In the genomic region with DNA sequence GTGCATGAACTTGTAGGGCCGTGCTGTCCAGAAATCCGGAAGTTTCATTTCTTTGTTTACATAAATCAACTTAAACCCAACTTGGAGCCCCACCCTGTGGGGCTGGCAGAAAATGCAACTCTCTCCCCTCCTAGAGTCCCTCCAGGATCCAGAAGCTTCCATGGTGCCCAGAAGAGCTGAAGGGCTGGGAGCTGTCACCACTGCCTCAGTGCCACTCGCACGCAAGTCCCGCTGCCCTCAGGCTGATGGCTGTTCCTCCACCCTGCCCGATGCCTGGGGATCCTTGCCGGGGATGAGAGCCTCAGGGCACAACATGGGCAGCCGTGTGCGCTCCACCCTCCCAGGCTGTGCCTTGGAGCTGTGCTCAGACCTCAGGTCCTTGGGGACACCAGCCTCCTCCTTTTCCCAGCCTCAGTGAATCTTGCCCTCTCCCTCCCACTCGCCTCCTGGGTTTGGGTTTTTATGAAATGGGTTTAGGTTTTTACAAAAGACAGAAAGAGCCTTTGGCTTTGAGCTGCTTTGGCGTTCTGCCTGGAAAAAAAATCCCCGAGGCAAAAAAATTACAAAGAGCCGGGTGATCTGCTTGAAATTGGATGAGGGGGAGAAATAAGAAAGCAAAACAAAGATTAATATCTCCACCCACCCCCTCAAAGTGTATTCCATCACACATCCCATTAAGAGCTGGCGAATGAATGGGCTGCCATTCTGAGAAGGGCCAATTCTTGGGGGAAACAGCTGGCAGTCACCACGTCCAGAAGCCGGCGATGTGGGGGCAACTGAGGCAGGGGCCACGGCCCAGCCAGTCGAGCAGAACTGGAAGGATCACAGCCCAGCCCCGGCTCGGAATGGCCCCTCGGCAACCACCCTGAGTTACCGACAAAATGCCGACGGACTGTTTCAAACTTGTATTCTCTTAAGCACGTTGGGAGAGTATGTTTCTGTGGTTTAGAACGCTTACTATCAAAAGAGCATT, we compare ENCODE assay signal across 9 cellular contexts.
DNase-seq lines count a peak whose midpoint lies in the region; ATAC-seq and TF ChIP-seq lines count a peak whose summit lies in the region.
"Had no signal": no experiment of that assay in that cellular context is flagged by ENCODE, and none has a peak within 500 bp of the region (broad histone marks: within the 10 kb centered on the region; RNA-seq: fewer than 3 reads in every experiment).

No MANE protein-coding gene starts in this region.

- H3K18ac ChIP-seq in IMR-90 (ENCODE audit: low read depth, low read length), result no peak overlapping the region; the same call in 1 of the 2 replicates

- H3K36me3 ChIP-seq in IMR-90 (ENCODE audit: control insufficient read depth, insufficient read depth, low read length) (no peaks in the 10 kb centered on the region), body of pancreas (replicated peaks in 1 of 2; ENCODE audit: insufficient read depth in 1 of 2, low read depth in 2 of 2) (no peaks in the 10 kb centered on the region), hepatocyte (replicated peaks; ENCODE audit: insufficient read depth, low read depth) (no peaks in the 10 kb centered on the region), testis (ENCODE audit: low read depth, missing control alignments) (no peaks in the 10 kb centered on the region)

- no peaks in the 10 kb centered on the region for H3K4me1 Mint-ChIP-seq in T-helper 2 cell treated with Interferon-gamma antibody and Interleukin-4, amounts not matched to agents 5 μg/mL and 100 μg/mL, for 36 hours (ENCODE audit: low read depth)

- no peaks in the 10 kb centered on the region for H3K9me2 ChIP-seq in hepatocyte (replicated peaks; ENCODE audit: insufficient read depth)

- no peak overlapping the region for H3K56ac ChIP-seq in IMR-90 (ENCODE audit: extremely low read depth, insufficient read depth, low read length)

- H2AFZ ChIP-seq in IMR-90 (replicated peaks; ENCODE audit: low read length, poor library complexity) (peak overlapping the region; percentile 94), hepatocyte (no peak overlapping the region)

- TF ChIP-seq CTCF in IMR-90 (conservative IDR thresholded peaks at IDR 0.05; ENCODE audit: low read depth, low read length) (peak; percentile 64), body of pancreas (IDR thresholded peaks at IDR 0.05) (no peak), hepatocyte (IDR thresholded peaks at IDR 0.05; ENCODE audit: poor library complexity) (peak; percentile 51), testis (IDR thresholded peaks at IDR 0.05) (no peak)

- POLR2A ChIA-PET in IMR-90 (lab: Charles Lee; ENCODE audit: unreplicated experiment), result no interaction called here

- no TSS peak for BruUV-seq in IMR-90 (replicated peaks; lab: Mats Ljungman, UMichigan)

- H3K9me3 ChIP-seq in IMR-90 (ENCODE audit: control insufficient read depth, insufficient read depth, low read length) (peaks cover 7% of the 10 kb centered on the region; the same call in 1 of the 2 replicates), body of pancreas (no peaks in the 10 kb centered on the region), hepatocyte (ENCODE audit: low read depth) (no peaks in the 10 kb centered on the region), testis (no peaks in the 10 kb centered on the region)

- peaks cover 3% of the 10 kb centered on the region for H3K27me3 Mint-ChIP-seq in T-helper 2 cell treated with Interferon-gamma antibody and Interleukin-4, amounts not matched to agents 5 μg/mL and 100 μg/mL, for 36 hours (ENCODE audit: low read depth)

- TF ChIP-seq POLR2A in IMR-90 (IDR thresholded peaks at IDR 0.05; ENCODE audit: low read depth, low read length), result no peak
- TF ChIP-seq POLR2A in body of pancreas (IDR thresholded peaks at IDR 0.05), result no peak
- no peak for TF ChIP-seq POLR2A in testis (IDR thresholded peaks at IDR 0.05)

- peak; percentile 79 for TF ChIP-seq RAD21 in IMR-90 (IDR thresholded peaks at IDR 0.05; ENCODE audit: low read length)

- no peaks in the 10 kb centered on the region for H3K36me3 Mint-ChIP-seq in T-helper 2 cell treated with Interferon-gamma antibody and Interleukin-4, amounts not matched to agents 5 μg/mL and 100 μg/mL, for 36 hours (ENCODE audit: low read depth)

- H3K23ac ChIP-seq in IMR-90 (ENCODE audit: low read depth, low read length), result no peak overlapping the region

- WGBS in IMR-90 (ENCODE audit: extremely low coverage in 2 of 2, insufficient read length in 1 of 2), 2 experiments, result 36% methylated on average over 8 of the region's 27 CpGs; no CpG with 5 or more reads in 1 of the 2 experiments
- 70 to 72% methylated on average over 25 to 27 of the region's 27 CpGs for WGBS in body of pancreas, 2 donors
- 80% methylated on average over 27 of the region's 27 CpGs for WGBS in hepatocyte (ENCODE audit: low lambda C conversion rate, missing lambda C conversion rate)
- WGBS in testis, 2 donors, result 55 to 67% methylated on average over 21 to 27 of the region's 27 CpGs

- H2BK120ac ChIP-seq in IMR-90 (ENCODE audit: low read depth, low read length), result peak overlapping the region; percentile 61; the same call in 1 of the 2 replicates

- H3K4ac ChIP-seq in IMR-90 (ENCODE audit: low read depth, low read length), result peak overlapping the region; percentile 53

- H4K20me1 ChIP-seq in IMR-90 (ENCODE audit: insufficient read depth, low read length) (no peaks in the 10 kb centered on the region), hepatocyte (ENCODE audit: insufficient read depth, poor library complexity, severe bottlenecking) (no peaks in the 10 kb centered on the region)

- DNase-seq in IMR-90 (peak; percentile 65), body of pancreas (peak in 1 of 4 donors; percentile 22), hepatocyte (ENCODE audit: low spot score) (peak; percentile 60), testis (peak; percentile 36), cerebellar cortex (ENCODE audit: low spot score) (no peak)
- no peak for DNase-seq in T-helper 2 cell treated with Interferon-gamma antibody and Interleukin-4, amounts not matched to agents 5 μg/mL and 100 μg/mL, for 36 hours (ENCODE audit: low spot score)
- DNase-seq: activated T-cell treated with anti-CD3 and anti-CD28 coated beads, Interleukin-2, amount 50 U/mL, for 48 hours had no signal

- intact Hi-C loops in IMR-90 (cut with micrococcal nuclease) (loop anchor here (1.0 to 10.0 kb wide), 6 partner anchors 152 to 646 kb away; no protein-coding TSS in a partner anchor), body of pancreas (cut with DNase I) (no loop called here), testis (cut with DNase I; ENCODE audit: low total_unique reads) (no loop called here)

- H3K27me3 ChIP-seq in IMR-90 (ENCODE audit: control insufficient read depth, insufficient read depth, low read length) (peaks cover 32% of the 10 kb centered on the region), body of pancreas (no peaks in the 10 kb centered on the region), hepatocyte (no peaks in the 10 kb centered on the region), testis (no peaks in the 10 kb centered on the region)

- no peak overlapping the region for H3K27ac ChIP-seq in IMR-90 (ENCODE audit: insufficient read depth, low read length)
- no peak overlapping the region for H3K27ac ChIP-seq in body of pancreas
- H3K27ac ChIP-seq in hepatocyte, result peak overlapping the region; percentile 84
- H3K27ac ChIP-seq in testis, result peak overlapping the region; percentile 59 to 83

- H3K4me1 ChIP-seq in IMR-90 (ENCODE audit: control insufficient read depth, insufficient read depth, low read length), result peaks cover 3% of the 10 kb centered on the region; the same call in 1 of the 2 replicates
- no peaks in the 10 kb centered on the region for H3K4me1 ChIP-seq in body of pancreas
- peaks cover 10% of the 10 kb centered on the region for H3K4me1 ChIP-seq in hepatocyte (ENCODE audit: insufficient read depth)
- H3K4me1 ChIP-seq in testis, result peaks cover 20% of the 10 kb centered on the region

- H2BK20ac ChIP-seq in IMR-90 (ENCODE audit: low read depth, low read length), result no peak overlapping the region

- CTCF ChIA-PET in IMR-90 (lab: Yijun Ruan, JAX), result interaction anchor here (0.6 to 1.4 kb wide), 6 partner anchors 10 to 639 kb away, joined by 3 to 4 read pairs (median 3); no protein-coding TSS in a partner anchor

- H3K4me2 ChIP-seq in IMR-90 (ENCODE audit: low read depth, low read length), result peak overlapping the region; percentile 1; the same call in 1 of the 2 replicates
- peak overlapping the region; percentile 57 for H3K4me2 ChIP-seq in hepatocyte

- dilution Hi-C loops in IMR-90 (cut with HindIII; ENCODE audit: low sequenced_read_pairs, unreplicated experiment), result no loop called here

- no peaks in the 10 kb centered on the region for H3K79me2 ChIP-seq in hepatocyte

- H2BK15ac ChIP-seq in IMR-90 (ENCODE audit: low read depth, low read length), result no peak overlapping the region

- ATAC-seq in IMR-90 (ENCODE audit: low read depth) (peak; percentile 87), body of pancreas (peak; percentile 45), GM21723 (IDR thresholded peaks at IDR 0.05; ENCODE audit: unreplicated experiment) (no peak), GM18909 (IDR thresholded peaks at IDR 0.05; ENCODE audit: poor library complexity, unreplicated experiment) (no peak)

- H3K9ac ChIP-seq in IMR-90 (ENCODE audit: low read depth, low read length), result no peak overlapping the region

- peak overlapping the region; percentile 69 for H2AK5ac ChIP-seq in IMR-90 (ENCODE audit: low read depth, low read length)

- no peak overlapping the region for H3K27ac Mint-ChIP-seq in T-helper 2 cell treated with Interferon-gamma antibody and Interleukin-4, amounts not matched to agents 5 μg/mL and 100 μg/mL, for 36 hours

- H3K9me1 ChIP-seq in IMR-90 (ENCODE audit: insufficient read depth, low read length), result no peaks in the 10 kb centered on the region

- peak overlapping the region; percentile 61 for H3K14ac ChIP-seq in IMR-90 (replicated peaks; ENCODE audit: low read depth, low read length)

- no peak overlapping the region for H3K4me3 Mint-ChIP-seq in T-helper 2 cell treated with Interferon-gamma antibody and Interleukin-4, amounts not matched to agents 5 μg/mL and 100 μg/mL, for 36 hours

- peak overlapping the region; percentile 82 for H2AK9ac ChIP-seq in IMR-90 (replicated peaks; ENCODE audit: low read depth, low read length, poor library complexity)

- peak overlapping the region in 1 of 2 experiments; percentile 56; a peak in 1 of 4 replicates for H4K8ac ChIP-seq in IMR-90 (ENCODE audit: low read depth in 2 of 2, low read length in 2 of 2)

- peak overlapping the region; percentile 6; the same call in 1 of the 2 replicates for H4K91ac ChIP-seq in IMR-90 (ENCODE audit: insufficient read depth, low read depth, low read length)

- H3K4me3 ChIP-seq in IMR-90 (ENCODE audit: insufficient read depth, low read depth, low read length) (no peak overlapping the region), body of pancreas (no peak overlapping the region), hepatocyte (no peak overlapping the region), testis (no peak overlapping the region)

- no peaks in the 10 kb centered on the region for H3K79me1 ChIP-seq in IMR-90 (ENCODE audit: low read depth in 1 of 2, low read length in 2 of 2)

- no peaks in the 10 kb centered on the region for H3K9me3 Mint-ChIP-seq in T-helper 2 cell treated with Interferon-gamma antibody and Interleukin-4, amounts not matched to agents 5 μg/mL and 100 μg/mL, for 36 hours

- in situ Hi-C loops in IMR-90 (cut with MboI; ENCODE audit: low sequenced_read_pairs), result loop anchor here (10.0 kb wide), 1 partner anchor 638 kb away; no protein-coding TSS in a partner anchor

- H4K5ac ChIP-seq in IMR-90 (ENCODE audit: low read depth, low read length), result no peak overlapping the region; the same call in 1 of the 2 replicates

- H2BK5ac ChIP-seq in IMR-90 (ENCODE audit: low read depth, low read length, poor library complexity, severe bottlenecking), result no peak overlapping the region

Comparison
In these comparisons a context has a peak if more than half of its experiments do, and no peak if none do; other contexts are left out.
1. ATAC-seq: peak in IMR-90 (single experiment) and body of pancreas (single experiment); none in GM21723 (single experiment) and GM18909 (single experiment).
2. DNase-seq: peak in IMR-90 (single experiment), hepatocyte (single experiment) and testis (single experiment); none in T-helper 2 cell treated with Interferon-gamma antibody and Interleukin-4, amounts not matched to agents 5 μg/mL and 100 μg/mL, for 36 hours (single experiment) and cerebellar cortex (single experiment).
3. H3K27ac ChIP-seq: peak in hepatocyte (single experiment) and testis (2 of 2); none in IMR-90 (single experiment) and body of pancreas (0 of 4).
4. CTCF ChIP-seq: peak in IMR-90 (single experiment) and hepatocyte (single experiment); none in body of pancreas (0 of 7) and testis (0 of 3).